Comparison of ENCODE assay signal across 12 cellular contexts in genomic region chr12:11705010-11705409, GRCh38. TPM values are rescaled to one million over a fixed set of nuclear protein-coding genes. Genes with fewer than 3 reads are reported as not detected.
DNase-seq lines count a peak whose midpoint lies in the region; ATAC-seq and TF ChIP-seq lines count a peak whose summit lies in the region.
"Had no signal": no experiment of that assay in that cellular context is flagged by ENCODE, and none has a peak within 500 bp of the region (broad histone marks: within the 10 kb centered on the region; RNA-seq: fewer than 3 reads in every experiment).

No MANE protein-coding gene starts in this region.

- TF ChIP-seq CTCF in cardiac muscle cell (IDR thresholded peaks at IDR 0.05; ENCODE audit: low read depth, low read length): no peak
- TF ChIP-seq CTCF in mammary epithelial cell (conservative IDR thresholded peaks at IDR 0.05 in 1 of 2, IDR thresholded peaks at IDR 0.05 in 1 of 2; ENCODE audit: extremely low read depth in 1 of 2, insufficient read depth in 1 of 2, low read depth in 1 of 2, low read length in 2 of 2): no peak
- TF ChIP-seq CTCF in lower lobe of right lung (IDR thresholded peaks at IDR 0.05): no peak

- in situ Hi-C loops in mammary epithelial cell (cut with MboI; ENCODE audit: low sequenced_read_pairs in 2 of 2): no loop called here

- no peaks in the 10 kb centered on the region for H3K27me3 Mint-ChIP-seq in activated CD4-positive, alpha-beta T cell treated with anti-CD3 and anti-CD28 coated beads for 36 hours

- no peak overlapping the region for H3K27ac Mint-ChIP-seq in activated CD4-positive, alpha-beta T cell treated with anti-CD3 and anti-CD28 coated beads for 36 hours
- H3K27ac Mint-ChIP-seq: activated naive CD4-positive, alpha-beta T cell treated with anti-CD3 and anti-CD28 coated beads for 36 hours had no signal

- peak overlapping the region; percentile 21 for H3K9ac ChIP-seq in mammary epithelial cell (ENCODE audit: insufficient read depth, low read length)
- H3K9ac ChIP-seq: BLaER1 treated with 17β-estradiol and CSF1 and Interleukin-3, amounts not matched to agents 10 nM and 100 nM had no signal

- 18% methylated on average over 7 of the region's 7 CpGs for WGBS in mammary epithelial cell (ENCODE audit: low coverage, missing lambda C conversion rate)

- intact Hi-C loops in cardiac septum (cut with DNase I) (loop anchor here (5.0 kb wide), 1 partner anchor 53 kb away; no protein-coding TSS in a partner anchor), mammary epithelial cell (cut with micrococcal nuclease) (loop anchor here (5.0 kb wide), 1 partner anchor 53 kb away; no protein-coding TSS in a partner anchor), lower lobe of right lung (cut with DNase I) (no loop called here)
- intact Hi-C loops in activated CD4-positive, alpha-beta T cell treated with anti-CD3 and anti-CD28 coated beads for 36 hours (cut with DNase I, micrococcal nuclease): no loop called here

- peak in 1 of 2 donors; percentile 82 for DNase-seq in cardiac muscle cell (ENCODE audit: low read depth in 1 of 2, low spot score in 1 of 2)
- DNase-seq in cardiac septum (ENCODE audit: low spot score): no peak
- DNase-seq in mammary epithelial cell: peak; percentile 91
- no peak for DNase-seq in lower lobe of right lung
- DNase-seq in activated CD4-positive, alpha-beta T cell treated with anti-CD3 and anti-CD28 coated beads for 36 hours: no peak
- no peak for DNase-seq in NCI-H1436 treated with DMSO at 0.1 percent for 48 hours (lab: John Stamatoyannopoulos, UW)
- no peak for DNase-seq in H7
- DNase-seq: activated naive CD4-positive, alpha-beta T cell treated with anti-CD3 and anti-CD28 coated beads for 36 hours; NCI-H1105; stimulated activated CD4-positive, alpha-beta T cell treated with anti-CD3 and anti-CD28 coated beads, Interleukin-4, amount 100 ng/mL, for 4 hours had no signal

- CTCF ChIA-PET in mammary epithelial cell (lab: Charles Lee; ENCODE audit: low non-redundant PET): no interaction called here
- CTCF ChIA-PET in activated CD4-positive, alpha-beta T cell treated with anti-CD3 and anti-CD28 coated beads for 36 hours (lab: Charles Lee): interaction anchor here (0.9 kb wide), 1 partner anchor 74 kb away, joined by 3 read pairs; no protein-coding TSS in a partner anchor

- no TSS peak for BruUV-seq in mammary epithelial cell (replicated peaks; lab: Mats Ljungman, UMichigan)

- dilution Hi-C loops in mammary epithelial cell (cut with HindIII; ENCODE audit: low sequenced_read_pairs): no loop called here

- ATAC-seq in lower lobe of right lung (peak; percentile 49 to 66), GM19455 (IDR thresholded peaks at IDR 0.05; ENCODE audit: unreplicated experiment) (no peak)
- ATAC-seq in activated CD4-positive, alpha-beta T cell treated with anti-CD3 and anti-CD28 coated beads for 36 hours: no peak

- H3K36me3 ChIP-seq in cardiac muscle cell (no peaks in the 10 kb centered on the region), mammary epithelial cell (ENCODE audit: insufficient read depth, low read length) (no peaks in the 10 kb centered on the region), lower lobe of right lung (no peaks in the 10 kb centered on the region), H7 (replicated peaks; ENCODE audit: control insufficient read depth, insufficient read depth, low read length) (no peaks in the 10 kb centered on the region)

- H3K4me3 Mint-ChIP-seq in activated CD4-positive, alpha-beta T cell treated with anti-CD3 and anti-CD28 coated beads for 36 hours: no peak overlapping the region
- H3K4me3 Mint-ChIP-seq: activated naive CD4-positive, alpha-beta T cell treated with anti-CD3 and anti-CD28 coated beads for 36 hours had no signal

- no peak overlapping the region for H2AFZ ChIP-seq in mammary epithelial cell (ENCODE audit: low read depth, low read length)

- peaks cover 61% of the 10 kb centered on the region for H3K4me1 Mint-ChIP-seq in activated CD4-positive, alpha-beta T cell treated with anti-CD3 and anti-CD28 coated beads for 36 hours

- peak overlapping the region; percentile 87 for H3K27ac ChIP-seq in cardiac muscle cell
- H3K27ac ChIP-seq in mammary epithelial cell (ENCODE audit: insufficient read depth, low read depth, low read length): peak overlapping the region; percentile 71
- H3K27ac ChIP-seq in lower lobe of right lung: no peak overlapping the region
- H3K27ac ChIP-seq: BLaER1 treated with 17β-estradiol and CSF1 and Interleukin-3, amounts not matched to agents 10 nM and 100 nM had no signal

- POLR2A ChIA-PET in activated CD4-positive, alpha-beta T cell treated with anti-CD3 and anti-CD28 coated beads for 36 hours (lab: Charles Lee): no interaction called here

- H4K20me1 ChIP-seq in mammary epithelial cell (ENCODE audit: insufficient read depth, low read length): no peaks in the 10 kb centered on the region

- H3K36me3 Mint-ChIP-seq in activated CD4-positive, alpha-beta T cell treated with anti-CD3 and anti-CD28 coated beads for 36 hours (ENCODE audit: low read depth): peaks cover 28% of the 10 kb centered on the region

- H3K27me3 ChIP-seq in cardiac muscle cell (no peaks in the 10 kb centered on the region), mammary epithelial cell (ENCODE audit: insufficient read depth, low read length) (no peaks in the 10 kb centered on the region), lower lobe of right lung (ENCODE audit: low read depth) (no peaks in the 10 kb centered on the region), H7 (ENCODE audit: control insufficient read depth, insufficient read depth, low read length) (no peaks in the 10 kb centered on the region)
- H3K27me3 ChIP-seq: BLaER1 treated with 17β-estradiol and CSF1 and Interleukin-3, amounts not matched to agents 10 nM and 100 nM had no signal

- no peak overlapping the region for H3K4me2 ChIP-seq in mammary epithelial cell (ENCODE audit: insufficient read depth, low read depth, low read length)

- H3K4me3 ChIP-seq in cardiac muscle cell (no peak overlapping the region), mammary epithelial cell (replicated peaks in 1 of 3; ENCODE audit: insufficient read depth in 1 of 3, low read depth in 2 of 3, low read length in 3 of 3) (no peak overlapping the region), lower lobe of right lung (no peak overlapping the region), H7 (ENCODE audit: insufficient read depth, low read depth, low read length) (no peak overlapping the region)
- H3K4me3 ChIP-seq: BLaER1 treated with 17β-estradiol and CSF1 and Interleukin-3, amounts not matched to agents 10 nM and 100 nM had no signal

- H3K4me1 ChIP-seq in cardiac muscle cell (ENCODE audit: low read depth): peaks cover 63% of the 10 kb centered on the region
- H3K4me1 ChIP-seq in mammary epithelial cell (ENCODE audit: insufficient read depth, low read length): peaks cover 32% of the 10 kb centered on the region
- H3K4me1 ChIP-seq in lower lobe of right lung: peaks cover 47% of the 10 kb centered on the region

- H3K79me2 ChIP-seq in mammary epithelial cell (ENCODE audit: insufficient read depth, low read length): peaks cover 85% of the 10 kb centered on the region

- peaks cover 2% of the 10 kb centered on the region for H3K9me3 Mint-ChIP-seq in activated CD4-positive, alpha-beta T cell treated with anti-CD3 and anti-CD28 coated beads for 36 hours (ENCODE audit: low read depth)
- H3K9me3 Mint-ChIP-seq: activated naive CD4-positive, alpha-beta T cell treated with anti-CD3 and anti-CD28 coated beads for 36 hours had no signal

- H3K9me3 ChIP-seq in cardiac muscle cell (ENCODE audit: low read depth) (no peaks in the 10 kb centered on the region), mammary epithelial cell (replicated peaks; ENCODE audit: insufficient read depth, low read length) (no peaks in the 10 kb centered on the region), lower lobe of right lung (no peaks in the 10 kb centered on the region)

RNA-seq across cellular contexts. Expression of gene ETV6, which starts 55.5 kb away (rescaled TPM):
- 6.5 and 9.1 TPM in 2 replicates for total RNA-seq in cardiac muscle cell
- polyA plus RNA-seq in cardiac muscle cell: 11.9 and 16.2 TPM in 2 replicates
- 18.4 TPM for total RNA-seq in cardiac septum
- total RNA-seq in mammary epithelial cell: 10 to 100 TPM; 16.7 to 28.3 TPM
- 6.3 TPM for polyA plus RNA-seq in mammary epithelial cell
- 41.9 TPM for polyA minus RNA-seq in mammary epithelial cell
- total RNA-seq in lower lobe of right lung: 48.4 TPM
- total RNA-seq in activated CD4-positive, alpha-beta T cell treated with anti-CD3 and anti-CD28 coated beads for 36 hours: 10 to 100 TPM; 53.5 to 56.7 TPM
- 5.7 and 6.2 TPM in 2 replicates for total RNA-seq in H7 (2014; rRNA removed; shearing (Covaris generic))

Comparison
In these comparisons a context has a peak if more than half of its experiments do, and no peak if none do; other contexts are left out.
1. ATAC-seq: peak in lower lobe of right lung (2 of 2); none in activated CD4-positive, alpha-beta T cell treated with anti-CD3 and anti-CD28 coated beads for 36 hours (single experiment) and GM19455 (single experiment).
2. intact Hi-C loops: an anchor here in cardiac septum (5.0 kb wide) and mammary epithelial cell (5.0 kb wide); none called in lower lobe of right lung and activated CD4-positive, alpha-beta T cell treated with anti-CD3 and anti-CD28 coated beads for 36 hours.